1 cellular context compared by ENCODE assay signal in the genomic region with DNA sequence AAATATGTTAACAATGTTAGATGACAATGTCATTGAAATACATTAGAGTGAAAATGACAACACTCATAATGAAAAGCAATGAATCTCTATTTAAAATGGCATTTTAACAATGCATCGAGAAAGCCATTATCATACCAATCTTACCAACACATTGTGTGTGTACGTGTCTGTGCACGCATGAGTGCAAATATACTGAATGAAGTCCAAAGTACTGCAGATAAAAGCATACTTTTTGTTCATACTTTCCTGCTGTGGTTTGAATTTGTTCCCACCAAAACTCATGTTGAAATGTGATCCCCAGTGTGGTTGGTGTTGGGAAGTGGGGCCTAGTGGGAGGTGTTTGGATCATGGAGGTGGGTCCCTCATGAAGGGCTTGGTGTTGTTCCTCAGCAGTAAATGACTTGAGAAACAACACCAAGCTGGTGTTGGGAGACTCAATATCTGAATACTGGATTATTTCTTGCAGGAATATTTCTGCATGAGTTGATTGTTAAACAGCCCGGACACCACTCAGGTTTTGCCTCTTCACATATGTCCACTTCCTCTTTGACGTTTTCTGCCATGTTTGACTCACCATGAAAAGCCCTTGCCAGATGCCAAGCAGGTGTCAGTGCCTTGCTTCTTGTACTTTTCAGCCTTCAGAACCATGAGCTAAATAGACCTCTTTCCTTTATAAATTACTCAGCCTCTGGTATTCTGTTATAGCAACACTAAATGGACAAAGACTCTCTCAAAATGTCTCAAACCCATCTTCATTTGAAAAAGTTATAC.
TF ChIP-seq lines count a peak whose summit lies in the region.

No MANE protein-coding gene starts in this region.

TF ChIP-seq in WTC11, 78 proteins besides CTCF, POLR2A, EP300 and RAD21 (continued from another document):
- TF ChIP-seq, protein P1, sequence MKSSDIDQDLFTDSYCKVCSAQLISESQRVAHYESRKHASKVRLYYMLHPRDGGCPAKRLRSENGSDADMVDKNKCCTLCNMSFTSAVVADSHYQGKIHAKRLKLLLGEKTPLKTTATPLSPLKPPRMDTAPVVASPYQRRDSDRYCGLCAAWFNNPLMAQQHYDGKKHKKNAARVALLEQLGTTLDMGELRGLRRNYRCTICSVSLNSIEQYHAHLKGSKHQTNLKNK (CRISPR knock-in tag; IDR thresholded peaks at IDR 0.05), result no peak
- TF ChIP-seq, protein P2, sequence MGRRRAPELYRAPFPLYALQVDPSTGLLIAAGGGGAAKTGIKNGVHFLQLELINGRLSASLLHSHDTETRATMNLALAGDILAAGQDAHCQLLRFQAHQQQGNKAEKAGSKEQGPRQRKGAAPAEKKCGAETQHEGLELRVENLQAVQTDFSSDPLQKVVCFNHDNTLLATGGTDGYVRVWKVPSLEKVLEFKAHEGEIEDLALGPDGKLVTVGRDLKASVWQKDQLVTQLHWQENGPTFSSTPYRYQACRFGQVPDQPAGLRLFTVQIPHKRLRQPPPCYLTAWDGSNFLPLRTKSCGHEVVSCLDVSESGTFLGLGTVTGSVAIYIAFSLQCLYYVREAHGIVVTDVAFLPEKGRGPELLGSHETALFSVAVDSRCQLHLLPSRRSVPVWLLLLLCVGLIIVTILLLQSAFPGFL (CRISPR knock-in tag; IDR thresholded peaks at IDR 0.05; ENCODE audit: borderline replicate concordance), result no peak
- TF ChIP-seq SMAD3 (CRISPR knock-in tag; IDR thresholded peaks at IDR 0.05; ENCODE audit: borderline replicate concordance), result no peak
- TF ChIP-seq, protein P3, sequence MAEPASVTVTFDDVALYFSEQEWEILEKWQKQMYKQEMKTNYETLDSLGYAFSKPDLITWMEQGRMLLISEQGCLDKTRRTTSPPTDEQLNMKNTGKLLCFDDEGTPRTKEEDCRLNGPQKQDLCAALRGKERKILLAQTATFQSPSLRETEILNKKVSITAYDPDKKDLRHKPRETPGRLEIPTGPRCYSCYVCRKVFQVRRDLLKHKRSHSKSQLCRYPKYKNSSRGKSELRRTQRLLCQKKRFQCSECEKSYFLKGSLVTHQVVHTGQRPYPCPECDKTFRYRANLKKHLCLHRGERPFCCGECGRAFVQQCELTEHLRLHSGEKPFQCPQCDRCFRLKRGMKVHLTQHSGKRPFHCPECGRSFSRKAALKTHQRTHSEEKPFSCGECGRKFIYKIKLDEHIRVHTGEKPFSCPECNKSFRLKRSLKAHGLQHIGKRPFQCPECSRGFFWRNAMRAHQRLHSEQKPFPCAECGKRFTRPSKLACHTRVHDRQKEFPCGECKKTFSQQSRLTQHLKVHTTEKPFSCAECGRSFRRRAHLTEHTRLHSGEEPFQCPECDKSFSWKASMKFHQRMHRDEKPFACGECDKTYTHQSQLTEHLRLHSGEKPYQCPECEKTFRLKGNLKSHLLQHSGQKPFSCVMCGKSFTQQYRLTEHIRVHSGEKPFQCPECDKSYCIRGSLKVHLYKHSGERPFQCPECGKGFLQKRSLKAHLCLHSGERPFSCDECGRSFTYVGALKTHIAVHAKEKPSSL (CRISPR knock-in tag; conservative IDR thresholded peaks at IDR 0.05), result no peak
- TF ChIP-seq OVOL2 (CRISPR knock-in tag; IDR thresholded peaks at IDR 0.05; ENCODE audit: borderline replicate concordance), result no peak
- TF ChIP-seq FOXK1 (CRISPR knock-in tag; IDR thresholded peaks at IDR 0.05), result no peak
